8 cellular contexts compared by ENCODE assay signal in the genomic region with DNA sequence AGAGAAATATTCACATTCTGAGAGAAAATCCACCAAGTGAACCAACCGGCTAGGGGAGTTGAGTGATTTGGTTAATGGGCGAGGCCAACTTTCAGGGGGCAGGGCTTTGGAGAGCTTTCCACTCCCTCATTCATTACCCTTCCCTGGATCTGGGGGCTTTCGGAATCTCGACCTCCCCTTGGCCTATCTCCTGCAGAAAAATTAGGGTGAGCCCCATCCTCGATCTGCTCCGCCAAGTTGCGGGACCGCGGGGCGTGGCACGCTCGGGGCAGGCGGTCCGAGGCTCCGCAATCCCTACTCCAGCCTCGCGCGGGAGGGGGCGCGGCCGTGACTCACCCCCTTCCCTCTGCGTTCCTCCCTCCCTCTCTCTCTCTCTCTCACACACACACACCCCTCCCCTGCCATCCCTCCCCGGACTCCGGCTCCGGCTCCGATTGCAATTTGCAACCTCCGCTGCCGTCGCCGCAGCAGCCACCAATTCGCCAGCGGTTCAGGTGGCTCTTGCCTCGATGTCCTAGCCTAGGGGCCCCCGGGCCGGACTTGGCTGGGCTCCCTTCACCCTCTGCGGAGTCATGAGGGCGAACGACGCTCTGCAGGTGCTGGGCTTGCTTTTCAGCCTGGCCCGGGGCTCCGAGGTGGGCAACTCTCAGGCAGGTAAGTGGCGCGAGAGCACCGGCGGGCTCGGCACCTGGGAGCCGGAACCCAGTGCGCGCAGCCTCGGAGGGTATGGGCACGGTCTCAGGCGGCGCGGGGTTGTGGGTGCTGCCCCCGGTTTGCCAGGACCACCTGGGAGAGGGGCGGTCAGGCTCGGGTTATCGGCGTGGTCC. TPM values are rescaled to one million over a fixed set of nuclear protein-coding genes. Genes with fewer than 3 reads are reported as not detected.
DNase-seq lines count a peak whose midpoint lies in the region; ATAC-seq and TF ChIP-seq lines count a peak whose summit lies in the region.

Gene ERBB3, plus strand, starts transcription at position 437 of the 827 bp plus-strand sequence. Its CDS starts 136 bp downstream, at position 573.

- DNase-seq in Calu3: peak; percentile 94
- DNase-seq in HEK293T (ENCODE audit: extremely low spot score): peak; percentile 73
- DNase-seq in NCI-H526 treated with DMSO at 0.1 percent for 48 hours (lab: John Stamatoyannopoulos, UW): peak; percentile 88
- DNase-seq in activated CD8-positive, alpha-beta memory T cell treated with anti-CD3 and anti-CD28 coated beads, Interleukin-2, amount 50 U/mL, for 1 hour (ENCODE audit: extremely low read depth): peak; percentile 43
- DNase-seq in stimulated activated CD8-positive, alpha-beta memory T cell treated with anti-CD3 and anti-CD28 coated beads, Interleukin-15, amount 100 ng/mL, for 24 hours (ENCODE audit: low read depth): peak; percentile 38

- CTCF ChIA-PET in Calu3 (lab: Charles Lee): interaction anchor here (0.5 to 1.7 kb wide), 14 partner anchors 11 to 416 kb away, joined by 3 to 23 read pairs (median 4); partner anchors contain the start of genes ORMDL2, PA2G4, SARNP and SMARCC2
- CTCF ChIA-PET in HEK293T (lab: Yijun Ruan, JAX): interaction anchor here (0.6 to 1.4 kb wide), 9 partner anchors 9 to 109 kb away, joined by 3 to 11 read pairs (median 3); partner anchors contain the start of genes ESYT1 and SMARCC2

- H3K36me3 ChIP-seq in endocrine pancreas (ENCODE audit: control insufficient read depth, insufficient read depth, low read length): no peaks in the 10 kb centered on the region
- H3K36me3 ChIP-seq in mesodermal cell (ENCODE audit: control insufficient read depth, insufficient read depth, low read length): no peaks in the 10 kb centered on the region

- H3K27ac ChIP-seq in mesodermal cell (ENCODE audit: low read depth, low read length, severe bottlenecking): peak within 1 kb of the TSS; percentile 53

- H3K4me1 Mint-ChIP-seq in Calu3 (ENCODE audit: low read depth, unreplicated experiment): peaks cover 24% of the 10 kb centered on the region

- H3K9me3 ChIP-seq in endocrine pancreas (ENCODE audit: control insufficient read depth, low read length) (no peaks in the 10 kb centered on the region), mesodermal cell (ENCODE audit: control insufficient read depth, low read length) (no peaks in the 10 kb centered on the region)

- H3K4me3 Mint-ChIP-seq in Calu3 (ENCODE audit: low read depth, unreplicated experiment): peak within 1 kb of the TSS; percentile 99

- peak within 1 kb of the TSS; percentile 60 for H3K9ac ChIP-seq in endocrine pancreas (ENCODE audit: control insufficient read depth, insufficient read depth, low read length)

- peaks cover 52% of the 10 kb centered on the region for H3K36me3 Mint-ChIP-seq in Calu3 (ENCODE audit: insufficient read depth, unreplicated experiment)

- H3K4me3 ChIP-seq in endocrine pancreas (ENCODE audit: control insufficient read depth, insufficient read depth, low read length): peak within 1 kb of the TSS; percentile 68
- peak within 1 kb of the TSS; percentile 58 for H3K4me3 ChIP-seq in mesodermal cell (ENCODE audit: extremely low read depth, insufficient read depth, low read length, poor library complexity, severe bottlenecking)

- H3K4me1 ChIP-seq in endocrine pancreas (ENCODE audit: control insufficient read depth, insufficient read depth, low read length): no peaks in the 10 kb centered on the region
- H3K4me1 ChIP-seq in mesodermal cell (ENCODE audit: control insufficient read depth, insufficient read depth, low read length, poor library complexity, severe bottlenecking): peaks cover 17% of the 10 kb centered on the region

- no peaks in the 10 kb centered on the region for H3K9me3 Mint-ChIP-seq in Calu3 (ENCODE audit: low read depth, unreplicated experiment)

- peak within 1 kb of the TSS; percentile 95 for H3K27ac Mint-ChIP-seq in Calu3 (ENCODE audit: unreplicated experiment)

- no peak for TF ChIP-seq CTCF in Calu3 (IDR thresholded peaks at IDR 0.05; ENCODE audit: unreplicated experiment)

- no peaks in the 10 kb centered on the region for H3K27me3 ChIP-seq in endocrine pancreas (ENCODE audit: control insufficient read depth, insufficient read depth, low read length)

- POLR2A ChIA-PET in HEK293T (lab: Yijun Ruan, JAX): interaction anchor here (0.7 to 7.3 kb wide), 13 partner anchors 8 to 262 kb away, joined by 3 to 65 read pairs (median 6); partner anchors contain the start of genes ORMDL2, PA2G4, RNF41 and RPL41

- intact Hi-C loops in Calu3 (cut with micrococcal nuclease; ENCODE audit: unreplicated experiment): loop anchor here (1.0 kb wide), 1 partner anchor 33 kb away; no protein-coding TSS in a partner anchor

- BruUV-seq in Calu3 (replicated peaks; lab: Mats Ljungman, UMichigan): no TSS peak

- no peaks in the 10 kb centered on the region for H3K27me3 Mint-ChIP-seq in Calu3 (ENCODE audit: unreplicated experiment)

- 0 to 1% methylated on average over 48 to 50 of the region's 59 CpGs for WGBS in mesodermal cell (ENCODE audit: insufficient coverage in 2 of 2), 2 experiments

- no peak for ATAC-seq in GM21526 (IDR thresholded peaks at IDR 0.05; ENCODE audit: low FRiP score, unreplicated experiment)

TF ChIP-seq in HEK293T, 16 proteins besides CTCF, POLR2A, EP300 and RAD21:
- TF ChIP-seq SUZ12 (IDR thresholded peaks at IDR 0.05) (no peak), L3MBTL2 (conservative IDR thresholded peaks at IDR 0.05) (peak; percentile 62), CTBP1 (IDR thresholded peaks at IDR 0.05; ENCODE audit: borderline replicate concordance) (peak; percentile 29; the same call in 1 of the 2 replicates), TARDBP (IDR thresholded peaks at IDR 0.05) (no peak)
- TF ChIP-seq, protein P1, sequence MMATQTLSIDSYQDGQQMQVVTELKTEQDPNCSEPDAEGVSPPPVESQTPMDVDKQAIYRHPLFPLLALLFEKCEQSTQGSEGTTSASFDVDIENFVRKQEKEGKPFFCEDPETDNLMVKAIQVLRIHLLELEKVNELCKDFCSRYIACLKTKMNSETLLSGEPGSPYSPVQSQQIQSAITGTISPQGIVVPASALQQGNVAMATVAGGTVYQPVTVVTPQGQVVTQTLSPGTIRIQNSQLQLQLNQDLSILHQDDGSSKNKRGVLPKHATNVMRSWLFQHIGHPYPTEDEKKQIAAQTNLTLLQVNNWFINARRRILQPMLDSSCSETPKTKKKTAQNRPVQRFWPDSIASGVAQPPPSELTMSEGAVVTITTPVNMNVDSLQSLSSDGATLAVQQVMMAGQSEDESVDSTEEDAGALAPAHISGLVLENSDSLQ (IDR thresholded peaks at IDR 0.05): no peak

RNA-seq across cellular contexts. Expression of gene ERBB3, which starts in this region (rescaled TPM):
- 170 and 183 TPM in 2 replicates for total RNA-seq in Calu3 (2022)
- 22.3 TPM for polyA plus RNA-seq in mesodermal cell (2013, experiment 1 of 2)
- 17.1 TPM for polyA plus RNA-seq in mesodermal cell (2013, experiment 2 of 2)

Comparison
In these comparisons a context has a peak if more than half of its experiments do, and no peak if none do; other contexts are left out.
1. DNase-seq: peak in every context shown above with its lines; median percentile 94 in Calu3; 88 in NCI-H526 treated with DMSO at 0.1 percent for 48 hours; 73 in HEK293T; 43 in activated CD8-positive, alpha-beta memory T cell treated with anti-CD3 and anti-CD28 coated beads, Interleukin-2, amount 50 U/mL, for 1 hour; 38 in stimulated activated CD8-positive, alpha-beta memory T cell treated with anti-CD3 and anti-CD28 coated beads, Interleukin-15, amount 100 ng/mL, for 24 hours.